Comparison of ENCODE assay signal across 20 cellular contexts in genomic region chr14:100279563-100279962, GRCh38. TPM values are rescaled to one million over a fixed set of nuclear protein-coding genes. Genes with fewer than 3 reads are reported as not detected.
DNase-seq lines count a peak whose midpoint lies in the region; ATAC-seq and TF ChIP-seq lines count a peak whose summit lies in the region.
"Had no signal": no experiment of that assay in that cellular context is flagged by ENCODE, and none has a peak within 500 bp of the region (broad histone marks: within the 10 kb centered on the region; RNA-seq: fewer than 3 reads in every experiment).

No MANE protein-coding gene starts in this region.

- no peaks in the 10 kb centered on the region for H3K27me3 Mint-ChIP-seq in CD4-positive, CD25-positive, alpha-beta regulatory T cell
- H3K27me3 Mint-ChIP-seq in GM23338 (ENCODE audit: insufficient read depth, low read depth, poor library complexity): peaks cover 8% of the 10 kb centered on the region
- no peaks in the 10 kb centered on the region for H3K27me3 Mint-ChIP-seq in activated naive CD8-positive, alpha-beta T cell treated with anti-CD3 and anti-CD28 coated beads for 36 hours
- no peaks in the 10 kb centered on the region for H3K27me3 Mint-ChIP-seq in naive B cell

- peaks cover 22 to 42% (median 37%) of the 10 kb centered on the region in 4 donors for H3K4me1 Mint-ChIP-seq in CD4-positive, CD25-positive, alpha-beta regulatory T cell
- H3K4me1 Mint-ChIP-seq in GM23338 (peaks cover 57% of the 10 kb centered on the region), naive B cell (peaks cover 16 to 40% (median 30%) of the 10 kb centered on the region in 3 donors)
- peaks cover 30% of the 10 kb centered on the region for H3K4me1 Mint-ChIP-seq in activated naive CD8-positive, alpha-beta T cell treated with anti-CD3 and anti-CD28 coated beads for 36 hours

- H3K4me2 ChIP-seq in GM23338: no peak overlapping the region

- no peak for TF ChIP-seq CTCF in GM23338 (conservative IDR thresholded peaks at IDR 0.05; ENCODE audit: low read depth in 2 of 2)

- no peak for ATAC-seq in CD4-positive, CD25-positive, alpha-beta regulatory T cell (ENCODE audit: low read depth in 2 of 2)
- peak; percentile 10; the same call in 1 of the 3 replicates for ATAC-seq in GM23338
- no peak for ATAC-seq in naive B cell (ENCODE audit: low read depth in 2 of 2)
- no peak for ATAC-seq in HG03159 (IDR thresholded peaks at IDR 0.05; ENCODE audit: unreplicated experiment)
- ATAC-seq in GM21528 (IDR thresholded peaks at IDR 0.05; ENCODE audit: low FRiP score, unreplicated experiment): no peak

- H3K4me3 ChIP-seq in CD4-positive, CD25-positive, alpha-beta regulatory T cell (ENCODE audit: low read depth, low read length): no peak overlapping the region
- H3K4me3 ChIP-seq in GM23338: no peak overlapping the region
- H3K4me3 ChIP-seq: ovary, suprapubic skin had no signal

- H3K36me3 Mint-ChIP-seq in CD4-positive, CD25-positive, alpha-beta regulatory T cell: peaks cover 4% of the 10 kb centered on the region
- peaks cover 27% of the 10 kb centered on the region for H3K36me3 Mint-ChIP-seq in GM23338 (ENCODE audit: low read depth)
- peaks cover 13% of the 10 kb centered on the region for H3K36me3 Mint-ChIP-seq in activated naive CD8-positive, alpha-beta T cell treated with anti-CD3 and anti-CD28 coated beads for 36 hours
- peaks cover 0 to 4% of the 10 kb centered on the region in 2 donors for H3K36me3 Mint-ChIP-seq in naive B cell

- H3K27ac ChIP-seq in CD4-positive, CD25-positive, alpha-beta regulatory T cell (ENCODE audit: insufficient read depth, low read length, poor library complexity, severe bottlenecking): no peak overlapping the region
- H3K27ac ChIP-seq in GM23338 (ENCODE audit: low read depth): no peak overlapping the region
- no peak overlapping the region for H3K27ac ChIP-seq in caudate nucleus (ENCODE audit: low read depth, low read length)
- H3K27ac ChIP-seq: HL-60, ovary, suprapubic skin had no signal

- no peak for DNase-seq in CD4-positive, CD25-positive, alpha-beta regulatory T cell
- no peak for DNase-seq in GM23338 (ENCODE audit: low spot score)
- no peak for DNase-seq in activated naive CD8-positive, alpha-beta T cell treated with anti-CD3 and anti-CD28 coated beads for 36 hours
- no peak for DNase-seq in naive B cell
- DNase-seq in caudate nucleus (lab: John Stamatoyannopoulos, UW): no peak
- DNase-seq: activated CD4-positive, alpha-beta T cell treated with anti-CD3 and anti-CD28 coated beads for 48 hours; BE2C; hypothalamus; KBM-7; NCI-H1048; NCI-H524 treated with DMSO at 0.1 percent for 48 hours; ovary; SIG-M5; stimulated activated CD4-positive, alpha-beta T cell treated with anti-CD3 and anti-CD28 coated beads, Interleukin-2, amount 100 ng/mL, for 48 hours had no signal

- H3K27me3 ChIP-seq in CD4-positive, CD25-positive, alpha-beta regulatory T cell (ENCODE audit: control insufficient read depth, insufficient read depth, low read length): no peaks in the 10 kb centered on the region
- H3K27me3 ChIP-seq in GM23338 (ENCODE audit: insufficient read depth): no peaks in the 10 kb centered on the region
- H3K27me3 ChIP-seq: BE2C, ovary, suprapubic skin had no signal

- no peaks in the 10 kb centered on the region for H3K9me2 ChIP-seq in GM23338 (ENCODE audit: insufficient read depth)

- H3K9me3 ChIP-seq in CD4-positive, CD25-positive, alpha-beta regulatory T cell (ENCODE audit: control insufficient read depth in 2 of 2, low read length in 2 of 2): no peaks in the 10 kb centered on the region
- H3K9me3 ChIP-seq: BE2C, ovary, suprapubic skin had no signal

- peaks cover 5% of the 10 kb centered on the region for H3K4me1 ChIP-seq in CD4-positive, CD25-positive, alpha-beta regulatory T cell (ENCODE audit: control insufficient read depth, insufficient read depth, low read length, poor library complexity, severe bottlenecking)
- peaks cover 48% of the 10 kb centered on the region for H3K4me1 ChIP-seq in GM23338 (ENCODE audit: insufficient read depth)

- peaks cover 82% of the 10 kb centered on the region for H3K79me2 ChIP-seq in GM23338 (replicated peaks; ENCODE audit: insufficient read depth)

- no peak overlapping the region for H3K4me3 Mint-ChIP-seq in CD4-positive, CD25-positive, alpha-beta regulatory T cell
- H3K4me3 Mint-ChIP-seq in GM23338 (no peak overlapping the region; the same call in 2 of the 3 replicates), naive B cell (no peak overlapping the region)
- H3K4me3 Mint-ChIP-seq in activated naive CD8-positive, alpha-beta T cell treated with anti-CD3 and anti-CD28 coated beads for 36 hours: no peak overlapping the region

- no peak overlapping the region for H2AFZ ChIP-seq in GM23338

- peak overlapping the region in 2 of 3 donors; percentile 47 to 68 for H3K27ac Mint-ChIP-seq in CD4-positive, CD25-positive, alpha-beta regulatory T cell
- H3K27ac Mint-ChIP-seq in GM23338 (no peak overlapping the region), naive B cell (peak overlapping the region in 5 of 6 donors; percentile 17 to 56 (median 31))
- peak overlapping the region; percentile 19 for H3K27ac Mint-ChIP-seq in activated naive CD8-positive, alpha-beta T cell treated with anti-CD3 and anti-CD28 coated beads for 36 hours

- no peaks in the 10 kb centered on the region for H3K9me3 Mint-ChIP-seq in CD4-positive, CD25-positive, alpha-beta regulatory T cell
- no peaks in the 10 kb centered on the region for H3K9me3 Mint-ChIP-seq in GM23338
- no peaks in the 10 kb centered on the region for H3K9me3 Mint-ChIP-seq in activated naive CD8-positive, alpha-beta T cell treated with anti-CD3 and anti-CD28 coated beads for 36 hours
- no peaks in the 10 kb centered on the region for H3K9me3 Mint-ChIP-seq in naive B cell

- H3K36me3 ChIP-seq in CD4-positive, CD25-positive, alpha-beta regulatory T cell (ENCODE audit: control insufficient read depth, insufficient read depth, low read length): peaks cover 44% of the 10 kb centered on the region
- peaks cover 5% of the 10 kb centered on the region for H3K36me3 ChIP-seq in GM23338 (ENCODE audit: insufficient read depth)
- H3K36me3 ChIP-seq: ovary had no signal

- peaks cover 34% of the 10 kb centered on the region; the same call in 1 of the 2 replicates for H3F3A ChIP-seq in GM23338 (replicated peaks; ENCODE audit: low read depth)

- peaks cover 49% of the 10 kb centered on the region for H4K20me1 ChIP-seq in GM23338 (replicated peaks; ENCODE audit: insufficient read depth)

TF ChIP-seq in GM23338, 12 proteins besides CTCF, POLR2A, EP300 and RAD21 (continues in another document):
- TF ChIP-seq STAT1 (IDR thresholded peaks at IDR 0.05; ENCODE audit: unreplicated experiment): no peak
- TF ChIP-seq EZH2 (IDR thresholded peaks at IDR 0.05; ENCODE audit: low read depth, unreplicated experiment): no peak
- TF ChIP-seq ETS1 (IDR thresholded peaks at IDR 0.05): no peak
- TF ChIP-seq POLR2AphosphoS5 (IDR thresholded peaks at IDR 0.05; ENCODE audit: low read depth): no peak

RNA-seq across cellular contexts. Expression of gene SLC25A29, which starts 26.7 kb away (rescaled TPM):
- 5.3 TPM for total RNA-seq in CD4-positive, CD25-positive, alpha-beta regulatory T cell
- polyA plus RNA-seq in CD4-positive, CD25-positive, alpha-beta regulatory T cell: 1 to 10 TPM in 3 of 4 donors, under 1 TPM in 1; 0.69 to 7.9 (median 1.8) TPM
- total RNA-seq in GM23338 (2014; rRNA removed; shearing (Covaris generic)): 206 TPM in 2 replicates
- 65.6 and 67.3 TPM in 2 replicates for polyA plus RNA-seq in GM23338 (2016; fragmentation: Nextera tagmentation; extraction: Ambion mirVana)
- total RNA-seq in activated naive CD8-positive, alpha-beta T cell treated with anti-CD3 and anti-CD28 coated beads for 36 hours: 1 to 10 TPM; 5.5 to 6.5 TPM
- 10 to 100 TPM in 1 of 6 donors, 1 to 10 TPM in 5; 1.8 to 13.3 (median 3.3) TPM for polyA plus RNA-seq in naive B cell (ENCODE audit: low read depth in 6 of 6)

RNA-seq across cellular contexts. Expression of gene YY1, which starts 40.6 kb away (rescaled TPM):
- total RNA-seq in CD4-positive, CD25-positive, alpha-beta regulatory T cell: 79.4 TPM
- polyA plus RNA-seq in CD4-positive, CD25-positive, alpha-beta regulatory T cell: 10 to 100 TPM; 16.4 to 21.9 (median 19.0) TPM
- 79.5 and 88.2 TPM in 2 replicates for total RNA-seq in GM23338 (2014; rRNA removed; shearing (Covaris generic))
- polyA plus RNA-seq in GM23338 (2016; fragmentation: Nextera tagmentation; extraction: Ambion mirVana) (126 and 128 TPM in 2 replicates), naive B cell (ENCODE audit: low read depth in 6 of 6) (10 to 100 TPM; 12.7 to 25.0 (median 18.7) TPM)
- total RNA-seq in activated naive CD8-positive, alpha-beta T cell treated with anti-CD3 and anti-CD28 coated beads for 36 hours: 100 to 1,000 TPM; 109 to 119 TPM

RNA-seq across cellular contexts. Expression of gene SLC25A47, which starts 43.6 kb away (rescaled TPM):
- total RNA-seq in CD4-positive, CD25-positive, alpha-beta regulatory T cell: not detected
- polyA plus RNA-seq in CD4-positive, CD25-positive, alpha-beta regulatory T cell: not detected
- not detected in 2 replicates for total RNA-seq in GM23338 (2014; rRNA removed; shearing (Covaris generic))
- polyA plus RNA-seq in GM23338 (2016; fragmentation: Nextera tagmentation; extraction: Ambion mirVana) (not detected in 2 replicates), naive B cell (ENCODE audit: low read depth in 6 of 6) (not detected)
- total RNA-seq in activated naive CD8-positive, alpha-beta T cell treated with anti-CD3 and anti-CD28 coated beads for 36 hours: not detected
- total RNA-seq: H1, kidney epithelial cell, ovary had no signal
- polyA plus RNA-seq: H1, ovary had no signal

Comparison
In these comparisons a context has a peak if more than half of its experiments do, and no peak if none do; other contexts are left out.
1. RNA of gene SLC25A29, which starts 26.7 kb away (total RNA-seq): 206 TPM in GM23338; 5.5 to 6.5 TPM in activated naive CD8-positive, alpha-beta T cell treated with anti-CD3 and anti-CD28 coated beads for 36 hours and 5.3 TPM in CD4-positive, CD25-positive, alpha-beta regulatory T cell (single experiment); every median in the first group is over 10 times any median in the second.